8 cellular contexts compared by ENCODE assay signal in genomic region chr4:154332681-154333421, GRCh38.
DNase-seq lines count a peak whose midpoint lies in the region; ATAC-seq and TF ChIP-seq lines count a peak whose summit lies in the region.

No MANE protein-coding gene starts in this region.

- H3K27ac ChIP-seq in iPS-20b (ENCODE audit: low read length), result no peak overlapping the region

- H3K27me3 Mint-ChIP-seq in activated naive CD4-positive, alpha-beta T cell treated with anti-CD3 and anti-CD28 coated beads, Interleukin-2, amount 50 U/mL, for 24 hours, result peaks cover 18% of the 10 kb centered on the region

- H3K36me3 Mint-ChIP-seq in activated naive CD4-positive, alpha-beta T cell treated with anti-CD3 and anti-CD28 coated beads, Interleukin-2, amount 50 U/mL, for 24 hours, result no peaks in the 10 kb centered on the region

- DNase-seq in GM13977 (ENCODE audit: low spot score) (no peak), RPMI8226 (peak; percentile 26), COLO829 (ENCODE audit: low spot score) (no peak), NCI-H2171 (lab: John Stamatoyannopoulos, UW) (no peak)
- peak; percentile 61 to 72 for DNase-seq in stimulated activated CD4-positive, alpha-beta T cell treated with anti-CD3 and anti-CD28 coated beads, Interleukin-2, amount 100 ng/mL, for 24 hours

- TF ChIP-seq CTCF in GM13977 (IDR thresholded peaks at IDR 0.05; ENCODE audit: extremely low read depth, insufficient read depth, missing control alignments), result peak; percentile 15

- peaks cover 11% of the 10 kb centered on the region for H3K4me1 Mint-ChIP-seq in activated naive CD4-positive, alpha-beta T cell treated with anti-CD3 and anti-CD28 coated beads, Interleukin-2, amount 50 U/mL, for 24 hours

- no peaks in the 10 kb centered on the region for H3K9me3 ChIP-seq in iPS-20b (ENCODE audit: insufficient read depth, low read depth, low read length)

- peaks cover 19% of the 10 kb centered on the region for H3K27me3 ChIP-seq in iPS-20b (ENCODE audit: insufficient read depth, low read length)

- no peak overlapping the region for H3K9ac ChIP-seq in iPS-20b (ENCODE audit: low read depth, low read length)

- no peaks in the 10 kb centered on the region for H3K4me1 ChIP-seq in iPS-20b (ENCODE audit: insufficient read depth, low read length)

- peak overlapping the region; percentile 59 for H3K4me3 ChIP-seq in iPS-20b (ENCODE audit: low read length)

- H3K9me3 Mint-ChIP-seq in activated naive CD4-positive, alpha-beta T cell treated with anti-CD3 and anti-CD28 coated beads, Interleukin-2, amount 50 U/mL, for 24 hours, result no peaks in the 10 kb centered on the region

- in situ Hi-C loops in GM13977 (cut with MboI; ENCODE audit: low pct_unique_long_range_greater_than_20kb, low sequenced_read_pairs, unreplicated experiment), result loop anchor here (10.0 kb wide), 1 partner anchor 172 kb away; no protein-coding TSS in a partner anchor

- H3K36me3 ChIP-seq in iPS-20b (ENCODE audit: insufficient read depth, low read depth, low read length), result no peaks in the 10 kb centered on the region

- ATAC-seq in HG02884 (IDR thresholded peaks at IDR 0.05; ENCODE audit: unreplicated experiment), result peak; percentile 80

- H3K4me3 Mint-ChIP-seq in activated naive CD4-positive, alpha-beta T cell treated with anti-CD3 and anti-CD28 coated beads, Interleukin-2, amount 50 U/mL, for 24 hours, result peak overlapping the region; percentile 84

- peak overlapping the region; percentile 70 for H3K27ac Mint-ChIP-seq in activated naive CD4-positive, alpha-beta T cell treated with anti-CD3 and anti-CD28 coated beads, Interleukin-2, amount 50 U/mL, for 24 hours

Comparison
In these comparisons a context has a peak if more than half of its experiments do, and no peak if none do; other contexts are left out.
1. DNase-seq: peak in RPMI8226 (single experiment) and stimulated activated CD4-positive, alpha-beta T cell treated with anti-CD3 and anti-CD28 coated beads, Interleukin-2, amount 100 ng/mL, for 24 hours (2 of 2); none in GM13977 (single experiment), COLO829 (single experiment) and NCI-H2171 (single experiment).